Comparison of ENCODE assay signal across 1 cellular context in the genomic region with DNA sequence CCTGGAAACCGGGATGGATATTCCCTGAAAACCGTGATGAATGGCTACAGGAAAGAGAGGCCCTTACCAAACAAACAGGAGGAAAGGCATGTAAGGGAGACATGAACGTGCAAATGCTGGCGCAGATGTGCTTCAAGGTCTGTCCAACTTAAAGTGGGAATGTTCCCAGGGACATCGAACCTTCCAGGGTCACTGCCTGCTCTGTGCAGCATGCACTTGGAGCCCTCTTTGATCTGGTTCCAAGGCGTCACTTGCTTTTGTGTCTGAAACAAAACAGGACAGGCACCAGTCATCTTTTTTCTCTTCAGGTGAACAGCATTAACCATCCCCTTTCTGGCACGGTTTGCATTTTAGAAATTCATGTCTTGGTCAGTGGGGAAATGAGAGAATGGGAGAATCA.
A peak's percentile ranks its signal among the peaks of the same experiment; 100 is the strongest.
TF ChIP-seq lines count a peak whose summit lies in the region.

No MANE protein-coding gene starts in this region.

TF ChIP-seq in HepG2, 621 proteins besides CTCF, POLR2A, EP300 and RAD21 (continued from another document and continues in another):
- TF ChIP-seq, protein P1, sequence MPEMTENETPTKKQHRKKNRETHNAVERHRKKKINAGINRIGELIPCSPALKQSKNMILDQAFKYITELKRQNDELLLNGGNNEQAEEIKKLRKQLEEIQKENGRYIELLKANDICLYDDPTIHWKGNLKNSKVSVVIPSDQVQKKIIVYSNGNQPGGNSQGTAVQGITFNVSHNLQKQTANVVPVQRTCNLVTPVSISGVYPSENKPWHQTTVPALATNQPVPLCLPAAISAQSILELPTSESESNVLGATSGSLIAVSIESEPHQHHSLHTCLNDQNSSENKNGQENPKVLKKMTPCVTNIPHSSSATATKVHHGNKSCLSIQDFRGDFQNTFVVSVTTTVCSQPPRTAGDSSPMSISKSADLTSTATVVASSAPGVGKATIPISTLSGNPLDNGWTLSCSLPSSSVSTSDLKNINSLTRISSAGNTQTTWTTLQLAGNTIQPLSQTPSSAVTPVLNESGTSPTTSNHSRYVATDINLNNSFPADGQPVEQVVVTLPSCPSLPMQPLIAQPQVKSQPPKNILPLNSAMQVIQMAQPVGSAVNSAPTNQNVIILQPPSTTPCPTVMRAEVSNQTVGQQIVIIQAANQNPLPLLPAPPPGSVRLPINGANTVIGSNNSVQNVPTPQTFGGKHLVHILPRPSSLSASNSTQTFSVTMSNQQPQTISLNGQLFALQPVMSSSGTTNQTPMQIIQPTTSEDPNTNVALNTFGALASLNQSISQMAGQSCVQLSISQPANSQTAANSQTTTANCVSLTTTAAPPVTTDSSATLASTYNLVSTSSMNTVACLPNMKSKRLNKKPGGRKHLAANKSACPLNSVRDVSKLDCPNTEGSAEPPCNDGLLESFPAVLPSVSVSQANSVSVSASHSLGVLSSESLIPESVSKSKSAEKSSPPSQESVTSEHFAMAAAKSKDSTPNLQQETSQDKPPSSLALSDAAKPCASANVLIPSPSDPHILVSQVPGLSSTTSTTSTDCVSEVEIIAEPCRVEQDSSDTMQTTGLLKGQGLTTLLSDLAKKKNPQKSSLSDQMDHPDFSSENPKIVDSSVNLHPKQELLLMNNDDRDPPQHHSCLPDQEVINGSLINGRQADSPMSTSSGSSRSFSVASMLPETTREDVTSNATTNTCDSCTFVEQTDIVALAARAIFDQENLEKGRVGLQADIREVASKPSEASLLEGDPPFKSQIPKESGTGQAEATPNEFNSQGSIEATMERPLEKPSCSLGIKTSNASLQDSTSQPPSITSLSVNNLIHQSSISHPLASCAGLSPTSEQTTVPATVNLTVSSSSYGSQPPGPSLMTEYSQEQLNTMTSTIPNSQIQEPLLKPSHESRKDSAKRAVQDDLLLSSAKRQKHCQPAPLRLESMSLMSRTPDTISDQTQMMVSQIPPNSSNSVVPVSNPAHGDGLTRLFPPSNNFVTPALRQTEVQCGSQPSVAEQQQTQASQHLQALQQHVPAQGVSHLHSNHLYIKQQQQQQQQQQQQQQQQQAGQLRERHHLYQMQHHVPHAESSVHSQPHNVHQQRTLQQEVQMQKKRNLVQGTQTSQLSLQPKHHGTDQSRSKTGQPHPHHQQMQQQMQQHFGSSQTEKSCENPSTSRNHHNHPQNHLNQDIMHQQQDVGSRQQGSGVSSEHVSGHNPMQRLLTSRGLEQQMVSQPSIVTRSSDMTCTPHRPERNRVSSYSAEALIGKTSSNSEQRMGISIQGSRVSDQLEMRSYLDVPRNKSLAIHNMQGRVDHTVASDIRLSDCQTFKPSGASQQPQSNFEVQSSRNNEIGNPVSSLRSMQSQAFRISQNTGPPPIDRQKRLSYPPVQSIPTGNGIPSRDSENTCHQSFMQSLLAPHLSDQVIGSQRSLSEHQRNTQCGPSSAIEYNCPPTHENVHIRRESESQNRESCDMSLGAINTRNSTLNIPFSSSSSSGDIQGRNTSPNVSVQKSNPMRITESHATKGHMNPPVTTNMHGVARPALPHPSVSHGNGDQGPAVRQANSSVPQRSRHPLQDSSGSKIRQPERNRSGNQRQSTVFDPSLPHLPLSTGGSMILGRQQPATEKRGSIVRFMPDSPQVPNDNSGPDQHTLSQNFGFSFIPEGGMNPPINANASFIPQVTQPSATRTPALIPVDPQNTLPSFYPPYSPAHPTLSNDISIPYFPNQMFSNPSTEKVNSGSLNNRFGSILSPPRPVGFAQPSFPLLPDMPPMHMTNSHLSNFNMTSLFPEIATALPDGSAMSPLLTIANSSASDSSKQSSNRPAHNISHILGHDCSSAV (CRISPR knock-in tag; IDR thresholded peaks at IDR 0.05; ENCODE audit: borderline replicate concordance), result no peak
- TF ChIP-seq NCOR1 (IDR thresholded peaks at IDR 0.05; ENCODE audit: borderline replicate concordance, low read length) (peak; percentile 22; the same call in 1 of the 2 replicates), PHB2 (IDR thresholded peaks at IDR 0.05; ENCODE audit: partially characterized antibody) (no peak), ZNF780A (CRISPR knock-in tag; IDR thresholded peaks at IDR 0.05) (no peak), ZFX (CRISPR knock-in tag; IDR thresholded peaks at IDR 0.05; ENCODE audit: low read depth) (peak; percentile 14; the same call in 1 of the 2 replicates), MED1 (CRISPR knock-in tag; IDR thresholded peaks at IDR 0.05) (peak; percentile 95), ZBTB42 (CRISPR knock-in tag; IDR thresholded peaks at IDR 0.05) (no peak), TCF7 (IDR thresholded peaks at IDR 0.05; ENCODE audit: low read depth) (peak; percentile 83), ISL2 (CRISPR knock-in tag; IDR thresholded peaks at IDR 0.05) (peak; percentile 72), ZNF136 (CRISPR knock-in tag; IDR thresholded peaks at IDR 0.05; ENCODE audit: low read depth) (no peak), KLF16 (CRISPR knock-in tag; IDR thresholded peaks at IDR 0.05) (0 out of 4 replicates have a peak, but pooled peaks of 1 of the 2 experiments have one; percentile 39), POLR2AphosphoS2 (IDR thresholded peaks at IDR 0.05; ENCODE audit: low read depth, low read length) (no peak), FOSL1 (CRISPR knock-in tag; IDR thresholded peaks at IDR 0.05; ENCODE audit: borderline replicate concordance) (no peak), SOX13 (IDR thresholded peaks at IDR 0.05) (peak; percentile 58; the same call in 1 of the 2 replicates), SOX13 (CRISPR knock-in tag; conservative IDR thresholded peaks at IDR 0.05 in 1 of 2, IDR thresholded peaks at IDR 0.05 in 1 of 2) (peak in 1 of 2 experiments; percentile 86; a peak in 2 of 4 replicates), SNAPC2 (CRISPR knock-in tag; IDR thresholded peaks at IDR 0.05) (no peak), MAF1 (CRISPR knock-in tag; IDR thresholded peaks at IDR 0.05; ENCODE audit: borderline replicate concordance) (no peak), STAT5B (CRISPR knock-in tag; IDR thresholded peaks at IDR 0.05) (no peak), ZNF468 (CRISPR knock-in tag; IDR thresholded peaks at IDR 0.05) (no peak), ZNF232 (CRISPR knock-in tag; IDR thresholded peaks at IDR 0.05; ENCODE audit: borderline replicate concordance) (peak; percentile 56; the same call in 1 of the 2 replicates), ZBTB20 (CRISPR knock-in tag; IDR thresholded peaks at IDR 0.05; ENCODE audit: borderline replicate concordance, low read depth) (peak; percentile 49; the same call in 1 of the 2 replicates), KMT2B (CRISPR knock-in tag; IDR thresholded peaks at IDR 0.05) (no peak), YY1 (IDR thresholded peaks at IDR 0.05; ENCODE audit: insufficient read depth, insufficient replicate concordance, low read depth, low read length) (no peak), CCDC6 (CRISPR knock-in tag; IDR thresholded peaks at IDR 0.05) (no peak), NAIF1 (CRISPR knock-in tag; IDR thresholded peaks at IDR 0.05; ENCODE audit: borderline replicate concordance) (no peak), TEAD3 (CRISPR knock-in tag; optimal IDR thresholded peaks at IDR 0.05; ENCODE audit: borderline replicate concordance) (peak; percentile 86)
- TF ChIP-seq, protein P2, sequence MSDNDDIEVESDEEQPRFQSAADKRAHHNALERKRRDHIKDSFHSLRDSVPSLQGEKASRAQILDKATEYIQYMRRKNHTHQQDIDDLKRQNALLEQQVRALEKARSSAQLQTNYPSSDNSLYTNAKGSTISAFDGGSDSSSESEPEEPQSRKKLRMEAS (IDR thresholded peaks at IDR 0.05), result peak; percentile 92
- TF ChIP-seq, protein P3, sequence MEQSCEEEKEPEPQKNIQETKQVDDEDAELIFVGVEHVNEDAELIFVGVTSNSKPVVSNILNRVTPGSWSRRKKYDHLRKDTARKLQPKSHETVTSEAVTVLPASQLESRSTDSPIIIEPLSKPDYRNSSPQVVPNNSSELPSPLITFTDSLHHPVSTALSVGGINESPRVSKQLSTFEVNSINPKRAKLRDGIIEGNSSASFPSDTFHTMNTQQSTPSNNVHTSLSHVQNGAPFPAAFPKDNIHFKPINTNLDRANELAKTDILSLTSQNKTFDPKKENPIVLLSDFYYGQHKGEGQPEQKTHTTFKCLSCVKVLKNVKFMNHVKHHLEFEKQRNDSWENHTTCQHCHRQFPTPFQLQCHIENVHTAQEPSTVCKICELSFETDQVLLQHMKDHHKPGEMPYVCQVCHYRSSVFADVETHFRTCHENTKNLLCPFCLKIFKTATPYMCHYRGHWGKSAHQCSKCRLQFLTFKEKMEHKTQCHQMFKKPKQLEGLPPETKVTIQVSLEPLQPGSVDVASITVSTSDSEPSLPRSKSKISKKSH (CRISPR knock-in tag; IDR thresholded peaks at IDR 0.05; ENCODE audit: borderline replicate concordance), result no peak
- TF ChIP-seq, protein P4, sequence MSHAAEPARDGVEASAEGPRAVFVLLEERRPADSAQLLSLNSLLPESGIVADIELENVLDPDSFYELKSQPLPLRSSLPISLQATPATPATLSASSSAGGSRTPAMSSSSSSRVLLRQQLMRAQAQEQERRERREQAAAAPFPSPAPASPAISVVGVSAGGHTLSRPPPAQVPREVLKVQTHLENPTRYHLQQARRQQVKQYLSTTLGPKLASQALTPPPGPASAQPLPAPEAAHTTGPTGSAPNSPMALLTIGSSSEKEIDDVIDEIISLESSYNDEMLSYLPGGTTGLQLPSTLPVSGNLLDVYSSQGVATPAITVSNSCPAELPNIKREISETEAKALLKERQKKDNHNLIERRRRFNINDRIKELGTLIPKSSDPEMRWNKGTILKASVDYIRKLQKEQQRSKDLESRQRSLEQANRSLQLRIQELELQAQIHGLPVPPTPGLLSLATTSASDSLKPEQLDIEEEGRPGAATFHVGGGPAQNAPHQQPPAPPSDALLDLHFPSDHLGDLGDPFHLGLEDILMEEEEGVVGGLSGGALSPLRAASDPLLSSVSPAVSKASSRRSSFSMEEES (CRISPR knock-in tag; IDR thresholded peaks at IDR 0.05), result 0 out of 2 replicates have a peak, but pooled peaks have one; percentile 52
- TF ChIP-seq, protein P5, sequence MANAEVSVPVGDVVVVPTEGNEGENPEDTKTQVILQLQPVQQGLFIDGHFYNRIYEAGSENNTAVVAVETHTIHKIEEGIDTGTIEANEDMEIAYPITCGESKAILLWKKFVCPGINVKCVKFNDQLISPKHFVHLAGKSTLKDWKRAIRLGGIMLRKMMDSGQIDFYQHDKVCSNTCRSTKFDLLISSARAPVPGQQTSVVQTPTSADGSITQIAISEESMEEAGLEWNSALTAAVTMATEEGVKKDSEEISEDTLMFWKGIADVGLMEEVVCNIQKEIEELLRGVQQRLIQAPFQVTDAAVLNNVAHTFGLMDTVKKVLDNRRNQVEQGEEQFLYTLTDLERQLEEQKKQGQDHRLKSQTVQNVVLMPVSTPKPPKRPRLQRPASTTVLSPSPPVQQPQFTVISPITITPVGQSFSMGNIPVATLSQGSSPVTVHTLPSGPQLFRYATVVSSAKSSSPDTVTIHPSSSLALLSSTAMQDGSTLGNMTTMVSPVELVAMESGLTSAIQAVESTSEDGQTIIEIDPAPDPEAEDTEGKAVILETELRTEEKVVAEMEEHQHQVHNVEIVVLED (CRISPR knock-in tag; IDR thresholded peaks at IDR 0.05; ENCODE audit: borderline replicate concordance), result no peak
- TF ChIP-seq, protein P6, sequence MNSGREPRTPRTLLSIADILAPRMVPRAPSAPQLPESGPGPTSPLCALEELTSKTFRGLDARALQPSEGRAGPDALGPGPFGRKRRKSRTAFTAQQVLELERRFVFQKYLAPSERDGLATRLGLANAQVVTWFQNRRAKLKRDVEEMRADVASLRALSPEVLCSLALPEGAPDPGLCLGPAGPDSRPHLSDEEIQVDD (CRISPR knock-in tag; IDR thresholded peaks at IDR 0.05; ENCODE audit: borderline replicate concordance), result no peak
- TF ChIP-seq, protein P7, sequence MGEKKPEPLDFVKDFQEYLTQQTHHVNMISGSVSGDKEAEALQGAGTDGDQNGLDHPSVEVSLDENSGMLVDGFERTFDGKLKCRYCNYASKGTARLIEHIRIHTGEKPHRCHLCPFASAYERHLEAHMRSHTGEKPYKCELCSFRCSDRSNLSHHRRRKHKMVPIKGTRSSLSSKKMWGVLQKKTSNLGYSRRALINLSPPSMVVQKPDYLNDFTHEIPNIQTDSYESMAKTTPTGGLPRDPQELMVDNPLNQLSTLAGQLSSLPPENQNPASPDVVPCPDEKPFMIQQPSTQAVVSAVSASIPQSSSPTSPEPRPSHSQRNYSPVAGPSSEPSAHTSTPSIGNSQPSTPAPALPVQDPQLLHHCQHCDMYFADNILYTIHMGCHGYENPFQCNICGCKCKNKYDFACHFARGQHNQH (CRISPR knock-in tag; IDR thresholded peaks at IDR 0.05), result peak; percentile 59; the same call in 1 of the 2 replicates
- TF ChIP-seq, protein P8, sequence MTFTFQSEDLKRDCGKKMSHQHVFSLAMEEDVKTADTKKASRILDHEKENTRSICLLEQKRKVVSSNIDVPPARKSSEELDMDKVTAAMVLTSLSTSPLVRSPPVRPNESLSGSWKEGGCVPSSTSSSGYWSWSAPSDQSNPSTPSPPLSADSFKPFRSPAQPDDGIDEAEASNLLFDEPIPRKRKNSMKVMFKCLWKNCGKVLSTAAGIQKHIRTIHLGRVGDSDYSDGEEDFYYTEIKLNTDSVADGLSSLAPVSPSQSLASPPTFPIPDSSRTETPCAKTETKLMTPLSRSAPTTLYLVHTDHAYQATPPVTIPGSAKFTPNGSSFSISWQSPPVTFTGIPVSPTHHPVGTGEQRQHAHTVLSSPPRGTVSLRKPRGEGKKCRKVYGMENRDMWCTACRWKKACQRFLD (CRISPR knock-in tag; IDR thresholded peaks at IDR 0.05; ENCODE audit: borderline replicate concordance), result no peak
- TF ChIP-seq, protein P9, sequence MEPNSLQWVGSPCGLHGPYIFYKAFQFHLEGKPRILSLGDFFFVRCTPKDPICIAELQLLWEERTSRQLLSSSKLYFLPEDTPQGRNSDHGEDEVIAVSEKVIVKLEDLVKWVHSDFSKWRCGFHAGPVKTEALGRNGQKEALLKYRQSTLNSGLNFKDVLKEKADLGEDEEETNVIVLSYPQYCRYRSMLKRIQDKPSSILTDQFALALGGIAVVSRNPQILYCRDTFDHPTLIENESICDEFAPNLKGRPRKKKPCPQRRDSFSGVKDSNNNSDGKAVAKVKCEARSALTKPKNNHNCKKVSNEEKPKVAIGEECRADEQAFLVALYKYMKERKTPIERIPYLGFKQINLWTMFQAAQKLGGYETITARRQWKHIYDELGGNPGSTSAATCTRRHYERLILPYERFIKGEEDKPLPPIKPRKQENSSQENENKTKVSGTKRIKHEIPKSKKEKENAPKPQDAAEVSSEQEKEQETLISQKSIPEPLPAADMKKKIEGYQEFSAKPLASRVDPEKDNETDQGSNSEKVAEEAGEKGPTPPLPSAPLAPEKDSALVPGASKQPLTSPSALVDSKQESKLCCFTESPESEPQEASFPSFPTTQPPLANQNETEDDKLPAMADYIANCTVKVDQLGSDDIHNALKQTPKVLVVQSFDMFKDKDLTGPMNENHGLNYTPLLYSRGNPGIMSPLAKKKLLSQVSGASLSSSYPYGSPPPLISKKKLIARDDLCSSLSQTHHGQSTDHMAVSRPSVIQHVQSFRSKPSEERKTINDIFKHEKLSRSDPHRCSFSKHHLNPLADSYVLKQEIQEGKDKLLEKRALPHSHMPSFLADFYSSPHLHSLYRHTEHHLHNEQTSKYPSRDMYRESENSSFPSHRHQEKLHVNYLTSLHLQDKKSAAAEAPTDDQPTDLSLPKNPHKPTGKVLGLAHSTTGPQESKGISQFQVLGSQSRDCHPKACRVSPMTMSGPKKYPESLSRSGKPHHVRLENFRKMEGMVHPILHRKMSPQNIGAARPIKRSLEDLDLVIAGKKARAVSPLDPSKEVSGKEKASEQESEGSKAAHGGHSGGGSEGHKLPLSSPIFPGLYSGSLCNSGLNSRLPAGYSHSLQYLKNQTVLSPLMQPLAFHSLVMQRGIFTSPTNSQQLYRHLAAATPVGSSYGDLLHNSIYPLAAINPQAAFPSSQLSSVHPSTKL (CRISPR knock-in tag; IDR thresholded peaks at IDR 0.05), result peak; percentile 89
- TF ChIP-seq, protein P10, sequence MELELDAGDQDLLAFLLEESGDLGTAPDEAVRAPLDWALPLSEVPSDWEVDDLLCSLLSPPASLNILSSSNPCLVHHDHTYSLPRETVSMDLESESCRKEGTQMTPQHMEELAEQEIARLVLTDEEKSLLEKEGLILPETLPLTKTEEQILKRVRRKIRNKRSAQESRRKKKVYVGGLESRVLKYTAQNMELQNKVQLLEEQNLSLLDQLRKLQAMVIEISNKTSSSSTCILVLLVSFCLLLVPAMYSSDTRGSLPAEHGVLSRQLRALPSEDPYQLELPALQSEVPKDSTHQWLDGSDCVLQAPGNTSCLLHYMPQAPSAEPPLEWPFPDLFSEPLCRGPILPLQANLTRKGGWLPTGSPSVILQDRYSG (CRISPR knock-in tag; IDR thresholded peaks at IDR 0.05), result no peak
